17 cellular contexts compared by ENCODE assay signal in the genomic region with DNA sequence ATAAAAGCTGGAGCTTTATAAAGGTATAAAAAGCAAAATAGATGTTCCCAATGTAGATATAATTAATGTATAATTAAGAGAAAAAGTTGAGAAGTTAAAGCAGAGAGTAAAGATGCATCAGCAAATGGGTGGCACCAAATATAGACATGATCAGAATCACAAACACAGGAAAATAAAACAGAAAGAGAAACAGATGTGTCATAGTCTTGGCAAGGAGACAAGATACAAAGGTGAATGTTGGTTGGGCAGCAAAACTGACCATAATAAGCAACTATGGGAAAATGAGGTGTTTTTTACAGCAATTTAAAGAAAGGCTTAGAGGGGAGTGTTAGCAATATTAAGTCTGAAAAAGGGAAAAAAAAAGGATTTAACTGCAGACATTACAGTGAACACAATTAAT.
DNase-seq lines count a peak whose midpoint lies in the region; ATAC-seq and TF ChIP-seq lines count a peak whose summit lies in the region.
"Had no signal": no experiment of that assay in that cellular context is flagged by ENCODE, and none has a peak within 500 bp of the region (broad histone marks: within the 10 kb centered on the region; RNA-seq: fewer than 3 reads in every experiment).

No MANE protein-coding gene starts in this region.

- H3K4me1 ChIP-seq in fibroblast of lung (ENCODE audit: control insufficient read depth, extremely low read depth, insufficient read depth, low read length) (peaks cover 2% of the 10 kb centered on the region), foreskin keratinocyte (no peaks in the 10 kb centered on the region)

- H3K27ac ChIP-seq in fibroblast of lung (ENCODE audit: insufficient read depth, low read length) (no peak overlapping the region), foreskin keratinocyte (no peak overlapping the region)
- H3K27ac ChIP-seq: tibial nerve had no signal

- H3K9ac ChIP-seq in fibroblast of lung (ENCODE audit: insufficient read depth, low read length) = no peak overlapping the region

- no peaks in the 10 kb centered on the region for H3K36me3 ChIP-seq in fibroblast of lung (ENCODE audit: control insufficient read depth, insufficient read depth, low read length)
- H3K36me3 ChIP-seq: tibial nerve had no signal

- H3K4me2 ChIP-seq in fibroblast of lung (ENCODE audit: extremely low read depth, insufficient read depth, low read length) = no peak overlapping the region
- H3K4me2 ChIP-seq: GM23338 had no signal

- H4K20me1 ChIP-seq in fibroblast of lung (ENCODE audit: control insufficient read depth, extremely low read depth, insufficient read depth, low read length) = no peaks in the 10 kb centered on the region

- H3K9me3 ChIP-seq in fibroblast of lung (ENCODE audit: control insufficient read depth, insufficient read depth, low read depth, low read length) = no peaks in the 10 kb centered on the region
- H3K9me3 ChIP-seq: tibial nerve had no signal

- H3K79me2 ChIP-seq in fibroblast of lung (ENCODE audit: control insufficient read depth, insufficient read depth, low read length) = no peaks in the 10 kb centered on the region

- H2AFZ ChIP-seq in fibroblast of lung (ENCODE audit: low read length) = no peak overlapping the region

- H3K27me3 ChIP-seq in fibroblast of lung (ENCODE audit: control insufficient read depth, insufficient read depth, low read length) = no peaks in the 10 kb centered on the region
- H3K27me3 ChIP-seq in foreskin keratinocyte = no peaks in the 10 kb centered on the region
- H3K27me3 ChIP-seq: tibial nerve had no signal

- DNase-seq in A172 (ENCODE audit: low spot score) (peak; percentile 51), NCI-H226 (peak; percentile 22), fibroblast of lung (ENCODE audit: low read depth in 2 of 2) (peak; percentile 45 to 70), foreskin keratinocyte (no peak)
- DNase-seq: anterior cingulate cortex; foreskin melanocyte; natural killer cell; NCI-H1417 treated with DMSO at 0.1 percent for 48 hours; NCI-H446 treated with DMSO at 0.1 percent for 48 hours; stimulated activated CD4-positive, alpha-beta T cell treated with anti-CD3 and anti-CD28 coated beads, Interleukin-2, amount 100 ng/mL, for 24 hours had no signal

- ATAC-seq in GM18520 (IDR thresholded peaks at IDR 0.05; ENCODE audit: unreplicated experiment) (peak; percentile 66), HG03175 (IDR thresholded peaks at IDR 0.05; ENCODE audit: unreplicated experiment) (no peak), HG02870 (IDR thresholded peaks at IDR 0.05; ENCODE audit: unreplicated experiment) (no peak), foreskin keratinocyte (no peak), HG02884 (IDR thresholded peaks at IDR 0.05; ENCODE audit: unreplicated experiment) (no peak)
- ATAC-seq: GM23338, natural killer cell had no signal

- no peak for TF ChIP-seq CTCF in fibroblast of lung (conservative IDR thresholded peaks at IDR 0.05 in 1 of 2, IDR thresholded peaks at IDR 0.05 in 1 of 2; ENCODE audit: low read depth in 1 of 2, low read length in 2 of 2)
- no peak for TF ChIP-seq CTCF in foreskin keratinocyte (conservative IDR thresholded peaks at IDR 0.05)

- no peak overlapping the region for H3K4me3 ChIP-seq in fibroblast of lung (replicated peaks in 1 of 4; ENCODE audit: control extremely low read depth in 1 of 4, insufficient read depth in 1 of 4, low read depth in 3 of 4, low read length in 4 of 4)
- H3K4me3 ChIP-seq: GM23338, lung, tibial nerve had no signal

Comparison
In these comparisons a context has a peak if more than half of its experiments do, and no peak if none do; other contexts are left out.
1. DNase-seq: peak in A172 (single experiment), NCI-H226 (single experiment) and fibroblast of lung (2 of 2); none in foreskin keratinocyte (0 of 2).